ENCODE assay signal across 22 cellular contexts in genomic region chr6:165668951-165669350, GRCh38. TPM values are rescaled to one million over a fixed set of nuclear protein-coding genes. Genes with fewer than 3 reads are reported as not detected.
DNase-seq lines count a peak whose midpoint lies in the region; ATAC-seq and TF ChIP-seq lines count a peak whose summit lies in the region.
"Had no signal": no experiment of that assay in that cellular context is flagged by ENCODE, and none has a peak within 500 bp of the region (broad histone marks: within the 10 kb centered on the region; RNA-seq: fewer than 3 reads in every experiment).

No MANE protein-coding gene starts in this region.

- H3K9me3 ChIP-seq in SJCRH30 (replicated peaks) (no peaks in the 10 kb centered on the region), heart right ventricle (no peaks in the 10 kb centered on the region), mammary epithelial cell (replicated peaks; ENCODE audit: insufficient read depth, low read length) (peaks cover 4% of the 10 kb centered on the region)

- no peak overlapping the region for H2BK120ac ChIP-seq in mesendoderm (ENCODE audit: low read depth, low read length)

- H2AK5ac ChIP-seq in mesendoderm (ENCODE audit: low read length) = no peak overlapping the region

- H3K36me3 ChIP-seq in SJCRH30 = no peaks in the 10 kb centered on the region
- H3K36me3 ChIP-seq in mesendoderm (ENCODE audit: control insufficient read depth, insufficient read depth, low read length) = no peaks in the 10 kb centered on the region
- no peaks in the 10 kb centered on the region for H3K36me3 ChIP-seq in heart right ventricle
- no peaks in the 10 kb centered on the region for H3K36me3 ChIP-seq in mammary epithelial cell (ENCODE audit: insufficient read depth, low read length)

- H3K56ac ChIP-seq in mesendoderm (ENCODE audit: low read length) = no peak overlapping the region

- H2AFZ ChIP-seq in mammary epithelial cell (ENCODE audit: low read depth, low read length) = no peak overlapping the region
- H2AFZ ChIP-seq: PC-9 had no signal

- dilution Hi-C loops in mammary epithelial cell (cut with HindIII; ENCODE audit: low sequenced_read_pairs) = no loop called here

- H3K27ac ChIP-seq in SJCRH30 (peak overlapping the region; percentile 2; the same call in 1 of the 2 replicates), mesendoderm (ENCODE audit: low read depth, low read length) (no peak overlapping the region), heart right ventricle (no peak overlapping the region), mammary epithelial cell (ENCODE audit: insufficient read depth, low read depth, low read length) (no peak overlapping the region)
- H3K27ac ChIP-seq: PC-9, RWPE1 had no signal

- in situ Hi-C loops in mammary epithelial cell (cut with MboI; ENCODE audit: low sequenced_read_pairs in 2 of 2) = no loop called here

- H3K4me1 ChIP-seq in SJCRH30 (peaks cover 15% of the 10 kb centered on the region), mesendoderm (ENCODE audit: control insufficient read depth, low read depth, low read length) (peaks cover 5% of the 10 kb centered on the region), heart right ventricle (peaks cover 0 to 15% (median 9%) of the 10 kb centered on the region in 9 donors), mammary epithelial cell (ENCODE audit: insufficient read depth, low read length) (no peaks in the 10 kb centered on the region)

- no peak overlapping the region for H3K4me2 ChIP-seq in mesendoderm (ENCODE audit: low read length)
- no peak overlapping the region for H3K4me2 ChIP-seq in mammary epithelial cell (ENCODE audit: insufficient read depth, low read depth, low read length)
- H3K4me2 ChIP-seq: PC-9 had no signal

- H2BK15ac ChIP-seq in mesendoderm (replicated peaks; ENCODE audit: low read depth) = no peak overlapping the region

- H2BK5ac ChIP-seq in mesendoderm (ENCODE audit: low read length) = no peak overlapping the region

- H3K79me1 ChIP-seq in mesendoderm (ENCODE audit: low read length) = no peaks in the 10 kb centered on the region

- H3K9ac ChIP-seq in mesendoderm (ENCODE audit: low read length) (no peak overlapping the region), mammary epithelial cell (ENCODE audit: insufficient read depth, low read length) (no peak overlapping the region)

- H3K4ac ChIP-seq in mesendoderm (ENCODE audit: low read depth, low read length) = peak overlapping the region; percentile 27

- peak overlapping the region; percentile 83 for H3K23ac ChIP-seq in mesendoderm (ENCODE audit: low read length)

- TF ChIP-seq CTCF in heart right ventricle (IDR thresholded peaks at IDR 0.05) (no peak), mammary epithelial cell (conservative IDR thresholded peaks at IDR 0.05 in 1 of 2, IDR thresholded peaks at IDR 0.05 in 1 of 2; ENCODE audit: extremely low read depth in 1 of 2, insufficient read depth in 1 of 2, low read depth in 1 of 2, low read length in 2 of 2) (no peak)

- H4K8ac ChIP-seq in mesendoderm (ENCODE audit: low read depth, low read length) = no peak overlapping the region

- intact Hi-C loops in heart right ventricle (cut with DNase I) = loop anchor here in 3 of 10 donors (10.0 kb wide), 4 partner anchors 114 to 224 kb away; no protein-coding TSS in a partner anchor
- intact Hi-C loops in mammary epithelial cell (cut with micrococcal nuclease) = no loop called here

- BruUV-seq in mammary epithelial cell (replicated peaks; lab: Mats Ljungman, UMichigan) = no TSS peak

- H3K27me3 ChIP-seq in SJCRH30 (no peaks in the 10 kb centered on the region), mesendoderm (ENCODE audit: insufficient read depth, low read length, poor library complexity) (peaks cover 13% of the 10 kb centered on the region), heart right ventricle (peaks cover 0 to 60% (median 50%) of the 10 kb centered on the region in 7 donors), mammary epithelial cell (ENCODE audit: insufficient read depth, low read length) (peaks cover 14% of the 10 kb centered on the region)

- H3K4me3 ChIP-seq in SJCRH30 = peak overlapping the region; percentile 12
- H3K4me3 ChIP-seq in mesendoderm (ENCODE audit: low read length) = no peak overlapping the region
- H3K4me3 ChIP-seq in heart right ventricle = no peak overlapping the region
- H3K4me3 ChIP-seq in mammary epithelial cell (replicated peaks in 1 of 3; ENCODE audit: insufficient read depth in 1 of 3, low read depth in 2 of 3, low read length in 3 of 3) = no peak overlapping the region
- H3K4me3 ChIP-seq: GM12878, PC-9 had no signal

- H4K20me1 ChIP-seq in mammary epithelial cell (ENCODE audit: insufficient read depth, low read length) = no peaks in the 10 kb centered on the region

- H3K18ac ChIP-seq in mesendoderm (ENCODE audit: low read length) = no peak overlapping the region

- DNase-seq in DMS53 (lab: John Stamatoyannopoulos, UW) (peak; percentile 57), NCI-H1092 (lab: John Stamatoyannopoulos, UW) (peak; percentile 30), SJCRH30 (peak; percentile 50 to 71), mesendoderm (no peak), middle frontal gyrus (ENCODE audit: extremely low spot score, low spot score) (no peak), heart right ventricle (no peak), mammary epithelial cell (no peak)
- DNase-seq: AML-193, C1 segment of cervical spinal cord, COR-L47, DND-41, KG1, NCI-H1417, NCI-H1694 treated with DMSO at 0.1 percent for 48 hours, NCI-H2081 treated with DMSO at 0.1 percent for 48 hours, NCI-H2171 treated with DMSO at 0.1 percent for 48 hours, NCI-H524 treated with DMSO at 0.1 percent for 48 hours, PC-9, T-cell had no signal

- no peak for ATAC-seq in heart right ventricle
- ATAC-seq: GM12878, HCT116, T-cell had no signal

- no peaks in the 10 kb centered on the region for H3K79me2 ChIP-seq in mesendoderm (ENCODE audit: control insufficient read depth, insufficient read depth, low read length)
- H3K79me2 ChIP-seq in mammary epithelial cell (ENCODE audit: insufficient read depth, low read length) = no peaks in the 10 kb centered on the region

- no peak overlapping the region for H4K5ac ChIP-seq in mesendoderm (ENCODE audit: low read length)

- CTCF ChIA-PET in mammary epithelial cell (lab: Charles Lee; ENCODE audit: low non-redundant PET) = no interaction called here

- no CpG with 5 or more reads among the region's 8 CpGs for WGBS in mesendoderm (ENCODE audit: extremely low coverage, insufficient coverage, low lambda C conversion rate)
- WGBS in heart right ventricle, 2 donors = 68 to 76% methylated on average over 8 of the region's 8 CpGs
- WGBS in mammary epithelial cell (ENCODE audit: low coverage, missing lambda C conversion rate) = 46% methylated on average over 5 of the region's 8 CpGs

RNA-seq across cellular contexts. Expression of gene PDE10A, which starts 5.9 kb away (rescaled TPM):
- total RNA-seq in SJCRH30 (2014; rRNA removed; shearing (Covaris generic)) = 12.8 and 14.5 TPM in 2 replicates
- polyA plus RNA-seq in mesendoderm (2013, experiment 1 of 2) = 0.94 TPM
- polyA plus RNA-seq in mesendoderm (2013, experiment 2 of 2) = 0.97 TPM
- 10 to 100 TPM; 10.0 to 20.4 (median 14.9) TPM for total RNA-seq in heart right ventricle
- polyA plus RNA-seq in heart right ventricle = 10 to 100 TPM in 1 of 2 donors, 1 to 10 TPM in 1; 6.8 to 10.4 TPM
- not detected for total RNA-seq in mammary epithelial cell
- polyA plus RNA-seq in mammary epithelial cell = not detected
- 1.4 TPM for polyA minus RNA-seq in mammary epithelial cell
- total RNA-seq: PC-9 had no signal

Comparison
In these comparisons a context has a peak if more than half of its experiments do, and no peak if none do; other contexts are left out.
1. DNase-seq: peak in DMS53 (single experiment), NCI-H1092 (single experiment) and SJCRH30 (2 of 2); none in mesendoderm (single experiment), middle frontal gyrus (single experiment), heart right ventricle (0 of 2) and mammary epithelial cell (single experiment).
2. RNA of gene PDE10A, which starts 5.9 kb away (total RNA-seq): 10.0 to 20.4 TPM in heart right ventricle and 12.8 to 14.5 TPM in SJCRH30; not detected in mammary epithelial cell; every median in the first group is over 10 times any median in the second.